ENCODE assay signal across 20 cellular contexts in the genomic region with DNA sequence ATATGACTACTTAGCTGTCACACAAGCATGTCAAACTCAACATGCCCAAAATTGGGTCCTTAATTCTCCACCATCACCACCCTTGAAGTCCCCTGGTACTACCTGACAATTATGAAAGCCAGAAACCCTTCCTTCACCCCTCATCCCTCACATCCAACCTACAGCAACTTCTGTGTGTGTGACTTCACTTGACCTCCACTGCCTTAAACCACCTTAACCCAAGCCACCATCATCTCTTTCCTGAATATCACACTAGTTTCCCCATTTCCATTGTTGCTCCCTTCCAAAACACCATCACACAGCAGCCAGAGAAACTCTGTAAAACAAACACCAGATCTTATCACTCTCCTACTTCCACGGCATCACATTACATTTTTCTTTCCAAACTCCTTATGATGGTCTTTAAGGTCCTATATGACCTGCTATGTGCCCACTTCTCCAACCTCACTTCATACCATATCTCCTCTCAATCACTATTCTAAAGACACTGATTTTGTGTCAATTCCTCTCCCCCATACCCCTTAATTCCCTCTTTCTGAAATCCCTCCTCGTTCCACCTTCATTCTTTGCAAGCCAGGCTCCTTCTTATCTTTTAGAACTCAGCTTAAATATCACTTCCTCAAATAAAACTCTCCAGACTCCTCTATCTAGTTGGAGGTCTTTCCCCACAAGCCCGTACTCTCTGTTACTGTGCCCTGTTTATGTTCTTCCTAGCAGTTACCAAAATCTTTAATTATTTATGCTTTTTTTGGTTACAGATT.
DNase-seq lines count a peak whose midpoint lies in the region; ATAC-seq and TF ChIP-seq lines count a peak whose summit lies in the region.
"Had no signal": no experiment of that assay in that cellular context is flagged by ENCODE, and none has a peak within 500 bp of the region (broad histone marks: within the 10 kb centered on the region; RNA-seq: fewer than 3 reads in every experiment).

No MANE protein-coding gene starts in this region.

- no peak overlapping the region for H3K9ac ChIP-seq in BLaER1 treated with 17β-estradiol and CSF1 and Interleukin-3, amounts not matched to agents 10 nM and 100 nM
- H3K9ac ChIP-seq in Loucy (ENCODE audit: low read depth, low read length, poor library complexity, severe bottlenecking), result no peak overlapping the region
- H3K9ac ChIP-seq in mesendoderm (ENCODE audit: low read length), result no peak overlapping the region

- no peak for ATAC-seq in WTC11
- ATAC-seq in HG03095 (IDR thresholded peaks at IDR 0.05; ENCODE audit: unreplicated experiment), result no peak
- ATAC-seq: activated CD4-positive, CD25-positive, alpha-beta regulatory T cell treated with anti-CD3 and anti-CD28 coated beads, Interleukin-2, amount 50 U/mL, for 24 hours; activated T-helper 17 cell treated with anti-CD3 and anti-CD28 coated beads, Interleukin-2, amount 50 U/mL, for 72 hours; Panc1 had no signal

- no peaks in the 10 kb centered on the region for H3K27me3 Mint-ChIP-seq in WTC11 (ENCODE audit: low read depth)

- H3K56ac ChIP-seq in mesendoderm (ENCODE audit: low read length), result no peak overlapping the region

- H3K79me1 ChIP-seq in mesendoderm (ENCODE audit: low read length), result peaks cover 11% of the 10 kb centered on the region

- no peak overlapping the region for H3K27ac ChIP-seq in BLaER1 treated with 17β-estradiol and CSF1 and Interleukin-3, amounts not matched to agents 10 nM and 100 nM
- no peak overlapping the region for H3K27ac ChIP-seq in mesendoderm (ENCODE audit: low read depth, low read length)
- H3K27ac ChIP-seq: right lobe of liver had no signal

- no peak overlapping the region for H3K4me3 ChIP-seq in BLaER1 treated with 17β-estradiol and CSF1 and Interleukin-3, amounts not matched to agents 10 nM and 100 nM
- H3K4me3 ChIP-seq in Loucy (ENCODE audit: low read length, poor library complexity, severe bottlenecking) (no peak overlapping the region), mesendoderm (ENCODE audit: low read length) (no peak overlapping the region)
- H3K4me3 ChIP-seq: right lobe of liver had no signal

- H3K27ac Mint-ChIP-seq in WTC11, result peak overlapping the region; percentile 1; the same call in 1 of the 2 replicates
- H3K27ac Mint-ChIP-seq: activated T-helper 17 cell treated with anti-CD3 and anti-CD28 coated beads, Interleukin-2, amount 50 U/mL, for 72 hours; natural killer cell had no signal

- no peak overlapping the region for H2AK5ac ChIP-seq in mesendoderm (ENCODE audit: low read length)

- no peak overlapping the region for H3K18ac ChIP-seq in mesendoderm (ENCODE audit: low read length)

- peaks cover 27% of the 10 kb centered on the region for H3K4me1 Mint-ChIP-seq in WTC11

- H2BK5ac ChIP-seq in mesendoderm (ENCODE audit: low read length), result no peak overlapping the region

- no peaks in the 10 kb centered on the region for H4K20me1 ChIP-seq in BLaER1 treated with 17β-estradiol and CSF1 and Interleukin-3, amounts not matched to agents 10 nM and 100 nM
- H4K20me1 ChIP-seq in Loucy (ENCODE audit: insufficient read depth, low read length, poor library complexity, severe bottlenecking), result no peaks in the 10 kb centered on the region

- H3K4me2 ChIP-seq in BLaER1 treated with 17β-estradiol and CSF1 and Interleukin-3, amounts not matched to agents 10 nM and 100 nM, result peak overlapping the region; percentile 3 to 58 (median 37); a peak in 18 of 22 replicates
- H3K4me2 ChIP-seq in Loucy (ENCODE audit: low read depth, low read length, poor library complexity, severe bottlenecking) (peak overlapping the region; percentile 12), mesendoderm (ENCODE audit: low read length) (no peak overlapping the region)

- no peak overlapping the region for H2AFZ ChIP-seq in Loucy (ENCODE audit: low read length)

- H3K4me3 Mint-ChIP-seq in WTC11, result no peak overlapping the region
- H3K4me3 Mint-ChIP-seq: activated T-helper 17 cell treated with anti-CD3 and anti-CD28 coated beads, Interleukin-2, amount 50 U/mL, for 72 hours; natural killer cell had no signal

- no peak overlapping the region for H3K23ac ChIP-seq in mesendoderm (ENCODE audit: low read length)

- peaks cover 26 to 43% (median 34%) of the 10 kb centered on the region in 10 experiments for H3K4me1 ChIP-seq in BLaER1 treated with 17β-estradiol and CSF1 and Interleukin-3, amounts not matched to agents 10 nM and 100 nM
- H3K4me1 ChIP-seq in Loucy (ENCODE audit: insufficient read depth, low read length, poor library complexity, severe bottlenecking), result peaks cover 62% of the 10 kb centered on the region
- peaks cover 18% of the 10 kb centered on the region for H3K4me1 ChIP-seq in mesendoderm (ENCODE audit: control insufficient read depth, low read depth, low read length)

- H3K36me3 ChIP-seq in BLaER1 treated with 17β-estradiol and CSF1 and Interleukin-3, amounts not matched to agents 10 nM and 100 nM, result no peaks in the 10 kb centered on the region
- H3K36me3 ChIP-seq in Loucy (ENCODE audit: insufficient read depth, low read length), result no peaks in the 10 kb centered on the region
- no peaks in the 10 kb centered on the region for H3K36me3 ChIP-seq in mesendoderm (ENCODE audit: control insufficient read depth, insufficient read depth, low read length)
- H3K36me3 ChIP-seq: right lobe of liver had no signal

- H2BK120ac ChIP-seq in mesendoderm (ENCODE audit: low read depth, low read length), result no peak overlapping the region

- H3F3A ChIP-seq in Loucy (ENCODE audit: low read depth), result peaks cover 20% of the 10 kb centered on the region

- no peaks in the 10 kb centered on the region for H3K27me3 ChIP-seq in BLaER1 treated with 17β-estradiol and CSF1 and Interleukin-3, amounts not matched to agents 10 nM and 100 nM
- H3K27me3 ChIP-seq in Loucy (ENCODE audit: insufficient read depth, low read length, poor library complexity, severe bottlenecking), result no peaks in the 10 kb centered on the region
- H3K27me3 ChIP-seq in mesendoderm (ENCODE audit: insufficient read depth, low read length, poor library complexity), result no peaks in the 10 kb centered on the region
- H3K27me3 ChIP-seq: right lobe of liver had no signal

- POLR2A ChIA-PET in WTC11 (lab: Charles Lee), result no interaction called here

- no peaks in the 10 kb centered on the region for H3K36me3 Mint-ChIP-seq in WTC11
- H3K36me3 Mint-ChIP-seq: natural killer cell had no signal

- H3K79me2 ChIP-seq in Loucy (ENCODE audit: insufficient read depth, low read length) (peaks cover 7% of the 10 kb centered on the region), mesendoderm (ENCODE audit: control insufficient read depth, insufficient read depth, low read length) (peaks cover 11% of the 10 kb centered on the region)

- no peak overlapping the region for H4K5ac ChIP-seq in mesendoderm (ENCODE audit: low read length)

- H3K4ac ChIP-seq in mesendoderm (ENCODE audit: low read depth, low read length), result no peak overlapping the region

- no peaks in the 10 kb centered on the region for H3K9me3 ChIP-seq in BLaER1 treated with 17β-estradiol and CSF1 and Interleukin-3, amounts not matched to agents 10 nM and 100 nM (replicated peaks in 1 of 11)
- no peaks in the 10 kb centered on the region for H3K9me3 ChIP-seq in Loucy (ENCODE audit: insufficient read depth, low read depth, low read length)
- H3K9me3 ChIP-seq: right lobe of liver had no signal

- H3K9me3 Mint-ChIP-seq in WTC11, result no peaks in the 10 kb centered on the region
- H3K9me3 Mint-ChIP-seq: activated T-helper 17 cell treated with anti-CD3 and anti-CD28 coated beads, Interleukin-2, amount 50 U/mL, for 72 hours; natural killer cell had no signal

- H4K8ac ChIP-seq in mesendoderm (ENCODE audit: low read depth, low read length), result no peak overlapping the region

- no CpG with 5 or more reads among the region's 3 CpGs for WGBS in mesendoderm (ENCODE audit: extremely low coverage, insufficient coverage, low lambda C conversion rate)

- no peak overlapping the region for H2BK15ac ChIP-seq in mesendoderm (replicated peaks; ENCODE audit: low read depth)

- CTCF ChIA-PET in WTC11 (lab: Charles Lee), result no interaction called here

- DNase-seq in WTC11 (ENCODE audit: low spot score), result no peak
- peak; percentile 63 for DNase-seq in mesendoderm
- no peak for DNase-seq in erythroblast (lab: John Stamatoyannopoulos, UW)
- DNase-seq in NCI-H524 treated with DMSO at 0.1 percent for 48 hours (lab: John Stamatoyannopoulos, UW), result no peak
- DNase-seq in RKO (ENCODE audit: low spot score), result no peak
- DNase-seq: central memory CD4-positive, alpha-beta T cell; effector memory CD4-positive, alpha-beta T cell; GOT3; natural killer cell; NCI-H2029; NCI-H510A; right lobe of liver; stimulated activated CD4-positive, alpha-beta T cell treated with anti-CD3 and anti-CD28 coated beads, Interleukin-2, amount 100 ng/mL, for 24 hours; substantia nigra had no signal

- TF ChIP-seq CTCF in Loucy (conservative IDR thresholded peaks at IDR 0.05; ENCODE audit: low read length) (no peak), WTC11 (IDR thresholded peaks at IDR 0.05) (no peak)

- no peak for TF ChIP-seq POLR2A in erythroblast (IDR thresholded peaks at IDR 0.05; ENCODE audit: low read length)

- no peaks in the 10 kb centered on the region for H3K9me2 ChIP-seq in Loucy (replicated peaks; ENCODE audit: low read depth, low read length)

TF ChIP-seq in WTC11, 78 proteins besides CTCF, POLR2A, EP300 and RAD21 (continues in another document):
- TF ChIP-seq ERG (CRISPR knock-in tag; IDR thresholded peaks at IDR 0.05), result no peak
- no peak for TF ChIP-seq IRF1 (CRISPR knock-in tag; IDR thresholded peaks at IDR 0.05)
- TF ChIP-seq KAT7 (CRISPR knock-in tag; IDR thresholded peaks at IDR 0.05; ENCODE audit: borderline replicate concordance), result no peak
- TF ChIP-seq HMGA2 (CRISPR knock-in tag; IDR thresholded peaks at IDR 0.05), result no peak
